ENCODE assay signal across 1 cellular context in genomic region chr16:87391324-87391949, GRCh38.
TF ChIP-seq lines count a peak whose summit lies in the region.

No MANE protein-coding gene starts in this region.

TF ChIP-seq in H1, 55 proteins besides CTCF, POLR2A, EP300 and RAD21 (continued from another document):
- TF ChIP-seq ATF3 (IDR thresholded peaks at IDR 0.05; ENCODE audit: insufficient read depth, low read depth, low read length) = no peak
- TF ChIP-seq KDM5A (IDR thresholded peaks at IDR 0.05; ENCODE audit: low read length) = no peak
- TF ChIP-seq HDAC2 (IDR thresholded peaks at IDR 0.05; ENCODE audit: borderline replicate concordance in 1 of 2, low read depth in 2 of 2, low read length in 2 of 2) = no peak
- TF ChIP-seq SUZ12 (IDR thresholded peaks at IDR 0.05; ENCODE audit: low read length) = no peak
- no peak for TF ChIP-seq TAF7 (optimal IDR thresholded peaks at IDR 0.05; ENCODE audit: borderline replicate concordance, low read depth, low read length)
- no peak for TF ChIP-seq SAP30 (IDR thresholded peaks at IDR 0.05; ENCODE audit: insufficient read depth, insufficient replicate concordance, low read length)
- TF ChIP-seq HDAC6 (IDR thresholded peaks at IDR 0.05; ENCODE audit: low read depth, low read length) = no peak
- peak; percentile 66; the same call in 1 of the 2 replicates for TF ChIP-seq RBBP5 (IDR thresholded peaks at IDR 0.05; ENCODE audit: borderline replicate concordance, low read depth, low read length)
- no peak for TF ChIP-seq TEAD4 (IDR thresholded peaks at IDR 0.05; ENCODE audit: low read depth, low read length)
- peak; percentile 39 for TF ChIP-seq ASH2L (IDR thresholded peaks at IDR 0.05; ENCODE audit: low read length)
- no peak for TF ChIP-seq BACH1 (IDR thresholded peaks at IDR 0.05; ENCODE audit: low read length)
- TF ChIP-seq, protein P1, sequence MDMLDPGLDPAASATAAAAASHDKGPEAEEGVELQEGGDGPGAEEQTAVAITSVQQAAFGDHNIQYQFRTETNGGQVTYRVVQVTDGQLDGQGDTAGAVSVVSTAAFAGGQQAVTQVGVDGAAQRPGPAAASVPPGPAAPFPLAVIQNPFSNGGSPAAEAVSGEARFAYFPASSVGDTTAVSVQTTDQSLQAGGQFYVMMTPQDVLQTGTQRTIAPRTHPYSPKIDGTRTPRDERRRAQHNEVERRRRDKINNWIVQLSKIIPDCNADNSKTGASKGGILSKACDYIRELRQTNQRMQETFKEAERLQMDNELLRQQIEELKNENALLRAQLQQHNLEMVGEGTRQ (IDR thresholded peaks at IDR 0.05; ENCODE audit: low read length) = no peak
- TF ChIP-seq, protein P2, sequence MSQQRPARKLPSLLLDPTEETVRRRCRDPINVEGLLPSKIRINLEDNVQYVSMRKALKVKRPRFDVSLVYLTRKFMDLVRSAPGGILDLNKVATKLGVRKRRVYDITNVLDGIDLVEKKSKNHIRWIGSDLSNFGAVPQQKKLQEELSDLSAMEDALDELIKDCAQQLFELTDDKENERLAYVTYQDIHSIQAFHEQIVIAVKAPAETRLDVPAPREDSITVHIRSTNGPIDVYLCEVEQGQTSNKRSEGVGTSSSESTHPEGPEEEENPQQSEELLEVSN (IDR thresholded peaks at IDR 0.05) = no peak
- no peak for TF ChIP-seq NANOG (IDR thresholded peaks at IDR 0.05; ENCODE audit: insufficient read depth, low read depth, low read length, poor library complexity, severe bottlenecking)
- TF ChIP-seq CHD7 (IDR thresholded peaks at IDR 0.05; ENCODE audit: insufficient replicate concordance, low read length) = no peak
- no peak for TF ChIP-seq RNF2 (IDR thresholded peaks at IDR 0.05; ENCODE audit: borderline replicate concordance, low read depth, low read length, missing control alignments, poor library complexity, severe bottlenecking)
- TF ChIP-seq CHD1 (IDR thresholded peaks at IDR 0.05; ENCODE audit: low read depth, low read length) = no peak
- TF ChIP-seq SIRT6 (IDR thresholded peaks at IDR 0.05; ENCODE audit: low read length) = no peak
- no peak for TF ChIP-seq TCF12 (IDR thresholded peaks at IDR 0.05; ENCODE audit: low read depth, low read length)
- TF ChIP-seq, protein P3, sequence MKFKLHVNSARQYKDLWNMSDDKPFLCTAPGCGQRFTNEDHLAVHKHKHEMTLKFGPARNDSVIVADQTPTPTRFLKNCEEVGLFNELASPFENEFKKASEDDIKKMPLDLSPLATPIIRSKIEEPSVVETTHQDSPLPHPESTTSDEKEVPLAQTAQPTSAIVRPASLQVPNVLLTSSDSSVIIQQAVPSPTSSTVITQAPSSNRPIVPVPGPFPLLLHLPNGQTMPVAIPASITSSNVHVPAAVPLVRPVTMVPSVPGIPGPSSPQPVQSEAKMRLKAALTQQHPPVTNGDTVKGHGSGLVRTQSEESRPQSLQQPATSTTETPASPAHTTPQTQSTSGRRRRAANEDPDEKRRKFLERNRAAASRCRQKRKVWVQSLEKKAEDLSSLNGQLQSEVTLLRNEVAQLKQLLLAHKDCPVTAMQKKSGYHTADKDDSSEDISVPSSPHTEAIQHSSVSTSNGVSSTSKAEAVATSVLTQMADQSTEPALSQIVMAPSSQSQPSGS (IDR thresholded peaks at IDR 0.05; ENCODE audit: low read length) = no peak
- TF ChIP-seq CTBP2 (IDR thresholded peaks at IDR 0.05; ENCODE audit: borderline replicate concordance, insufficient read depth, insufficient read length, low read length) = no peak
- no peak for TF ChIP-seq SP4 (IDR thresholded peaks at IDR 0.05; ENCODE audit: low read length)
- no peak for TF ChIP-seq MAFK (IDR thresholded peaks at IDR 0.05; ENCODE audit: low read depth, low read length)
- peak; percentile 32; the same call in 1 of the 2 replicates for TF ChIP-seq PHF8 (conservative IDR thresholded peaks at IDR 0.05; ENCODE audit: low read depth, low read length)
- TF ChIP-seq GABPA (IDR thresholded peaks at IDR 0.05; ENCODE audit: borderline replicate concordance, insufficient read depth, low read length) = no peak
